Comparison of ENCODE assay signal across 8 cellular contexts in the genomic region with DNA sequence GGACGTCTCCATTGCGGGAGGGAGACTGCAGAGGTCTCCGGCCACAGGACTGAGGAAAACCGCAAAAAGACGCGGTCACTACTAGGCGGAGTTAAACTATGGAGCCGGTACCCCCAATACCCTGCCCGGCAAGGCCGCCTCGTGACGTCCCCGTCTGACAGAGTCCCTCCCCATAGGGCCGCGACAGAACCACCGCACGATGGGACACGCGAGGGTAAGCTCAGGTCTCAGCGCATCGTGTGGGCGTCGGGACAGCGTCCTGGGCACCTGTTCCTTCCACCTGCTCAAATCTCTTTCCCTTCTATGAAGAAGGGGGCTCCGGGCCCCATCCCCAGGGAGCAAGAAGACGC. TPM values are rescaled to one million over a fixed set of nuclear protein-coding genes. Genes with fewer than 3 reads are reported as not detected.
DNase-seq lines count a peak whose midpoint lies in the region; ATAC-seq and TF ChIP-seq lines count a peak whose summit lies in the region.

No MANE protein-coding gene starts in this region.

- ATAC-seq in GM18511 (IDR thresholded peaks at IDR 0.05; ENCODE audit: unreplicated experiment), result peak; percentile 25
- peak; percentile 13 for ATAC-seq in HG03066 (IDR thresholded peaks at IDR 0.05; ENCODE audit: low read depth, unreplicated experiment)
- ATAC-seq in right cardiac atrium, result peak; percentile 60 to 71

- peaks cover 5% of the 10 kb centered on the region for H3K4me1 ChIP-seq in adipocyte (ENCODE audit: control insufficient read depth, insufficient read depth, low read length)
- peaks cover 6% of the 10 kb centered on the region for H3K4me1 ChIP-seq in right cardiac atrium (ENCODE audit: control insufficient read depth, insufficient read depth, low read length)

- peak overlapping the region; percentile 97 for H3K27ac ChIP-seq in right cardiac atrium (ENCODE audit: low read length)

- intact Hi-C loops in right cardiac atrium (cut with DNase I), result no loop called here

- under 1% methylated on average over 26 of the region's 26 CpGs for WGBS in right cardiac atrium

- H3K9me3 ChIP-seq in adipocyte (ENCODE audit: control insufficient read depth, low read length) (no peaks in the 10 kb centered on the region), right cardiac atrium (ENCODE audit: control insufficient read depth, low read length) (no peaks in the 10 kb centered on the region)

- no peak for TF ChIP-seq CTCF in retinal pigment epithelial cell (conservative IDR thresholded peaks at IDR 0.05; ENCODE audit: low read depth, low read length)

- in situ Hi-C loops in ACHN (cut with HindIII; ENCODE audit: low pct_ligation_motif_present, low pct_unique_long_range_greater_than_20kb, low sequenced_read_pairs), result no loop called here

- H3K9ac ChIP-seq in adipocyte (ENCODE audit: low read length), result peak overlapping the region; percentile 97

- H3K36me3 ChIP-seq in adipocyte (ENCODE audit: control insufficient read depth, insufficient read depth, low read length, severe bottlenecking), result no peaks in the 10 kb centered on the region

- H3K27me3 ChIP-seq in adipocyte (replicated peaks; ENCODE audit: control insufficient read depth, insufficient read depth, low read length) (no peaks in the 10 kb centered on the region), right cardiac atrium (ENCODE audit: control insufficient read depth, insufficient read depth) (no peaks in the 10 kb centered on the region)

- DNase-seq in ACHN (peak; percentile 77), RKO (ENCODE audit: low spot score) (peak; percentile 74), adipocyte (ENCODE audit: low read depth) (peak; percentile 62), right cardiac atrium (peak; percentile 70 to 86 (median 86)), retinal pigment epithelial cell (ENCODE audit: low read depth) (no peak), HT-29 (ENCODE audit: low spot score) (no peak)

- H3K4me3 ChIP-seq in adipocyte (ENCODE audit: low read length), result peak overlapping the region; percentile 86
- peak overlapping the region; percentile 43 for H3K4me3 ChIP-seq in right cardiac atrium (ENCODE audit: low read length)
- H3K4me3 ChIP-seq in retinal pigment epithelial cell (ENCODE audit: low read length), result peak overlapping the region; percentile 86

RNA-seq across cellular contexts. Expression of gene GLDC, which starts 35.2 kb away (rescaled TPM):
- under 1 TPM; 0.26 to 0.65 (median 0.63) TPM for total RNA-seq in right cardiac atrium
- polyA plus RNA-seq in right cardiac atrium, result 0.29 TPM
- total RNA-seq in HT-29 (2014; rRNA removed; shearing (Covaris generic)), result not detected in 2 replicates

Comparison
In these comparisons a context has a peak if more than half of its experiments do, and no peak if none do; other contexts are left out.
1. DNase-seq: peak in ACHN (single experiment), RKO (single experiment), adipocyte (single experiment) and right cardiac atrium (3 of 3); none in retinal pigment epithelial cell (single experiment) and HT-29 (single experiment).
2. ATAC-seq: peak in every context shown above with its lines; median percentile 66 in right cardiac atrium; 25 in GM18511; 13 in HG03066.
3. Peak in every context shown above with its lines, with median percentiles within 50 percentile points of each other: H3K4me3 ChIP-seq.